ENCODE assay signal across 8 cellular contexts in the genomic region with DNA sequence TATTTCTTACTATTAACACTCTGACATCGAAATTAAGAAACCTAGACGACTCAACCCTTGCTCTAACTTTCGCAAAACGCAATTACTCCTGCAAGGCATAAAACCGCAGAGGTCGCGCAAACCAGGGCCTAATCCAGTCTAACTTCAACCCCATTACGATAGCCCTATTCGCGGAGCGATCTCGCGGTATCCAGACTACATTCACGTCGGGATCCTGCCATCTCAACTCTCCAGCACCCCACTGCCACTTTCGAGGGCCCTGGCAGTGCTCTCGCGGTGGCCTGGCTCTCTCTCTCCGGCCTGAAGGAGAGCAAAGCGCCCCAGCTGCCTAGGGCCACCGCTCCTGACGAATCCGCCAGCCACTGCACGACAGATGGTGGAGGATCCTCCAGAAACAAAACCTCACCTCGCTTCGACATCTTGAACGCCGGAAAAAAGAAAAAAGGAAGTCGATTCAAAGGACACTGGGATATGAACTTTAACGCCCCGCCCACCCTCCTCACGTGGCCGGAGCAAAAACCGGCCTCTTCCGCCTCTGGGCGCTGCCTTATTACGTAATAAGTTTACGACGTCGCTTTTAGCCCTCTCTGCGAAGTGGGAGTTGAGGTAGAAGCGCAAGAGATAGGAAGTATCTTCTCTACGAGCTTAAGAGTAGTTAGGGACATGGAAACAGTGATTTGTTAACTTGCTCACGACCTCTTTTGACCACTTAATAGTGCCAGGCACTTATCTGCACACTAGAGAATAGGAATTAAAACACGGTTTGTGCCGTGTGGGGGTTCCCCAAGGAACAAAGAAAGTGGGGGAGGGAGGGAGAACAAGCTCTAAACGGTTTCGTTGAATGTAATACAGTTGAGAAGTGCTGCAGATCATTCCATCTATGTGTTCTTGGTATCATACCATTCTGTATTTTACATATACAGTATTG. TPM values are rescaled to one million over a fixed set of nuclear protein-coding genes. Genes with fewer than 3 reads are reported as not detected.
DNase-seq lines count a peak whose midpoint lies in the region; ATAC-seq and TF ChIP-seq lines count a peak whose summit lies in the region.

A gene (minus strand): TSS at position 430 of the 928 bp plus-strand sequence. CDS start 11 bp downstream, at position 419.

- TF ChIP-seq POLR2A in GM15510 (IDR thresholded peaks at IDR 0.05; ENCODE audit: borderline replicate concordance, extremely low read depth, insufficient read length) (peak; percentile 96), uterus (IDR thresholded peaks at IDR 0.05) (peak; percentile 87 to 90)

- H3K27ac Mint-ChIP-seq in T-helper 2 cell treated with Interferon-gamma antibody and Interleukin-4, amounts not matched to agents 5 μg/mL and 100 μg/mL, for 36 hours, result peak within 1 kb of the TSS; percentile 99

- H3K9me3 Mint-ChIP-seq in T-helper 2 cell treated with Interferon-gamma antibody and Interleukin-4, amounts not matched to agents 5 μg/mL and 100 μg/mL, for 36 hours, result no peaks in the 10 kb centered on the region

- H3K36me3 Mint-ChIP-seq in T-helper 2 cell treated with Interferon-gamma antibody and Interleukin-4, amounts not matched to agents 5 μg/mL and 100 μg/mL, for 36 hours (ENCODE audit: low read depth), result peaks cover 47% of the 10 kb centered on the region

- H3K9me3 ChIP-seq in right atrium auricular region, result no peaks in the 10 kb centered on the region
- H3K9me3 ChIP-seq in uterus, result no peaks in the 10 kb centered on the region

- H3K36me3 ChIP-seq in right atrium auricular region, result peaks cover 41% of the 10 kb centered on the region
- H3K36me3 ChIP-seq in uterus, result no peaks in the 10 kb centered on the region

- intact Hi-C loops in uterus (cut with DNase I; ENCODE audit: low total_unique reads), result no loop called here

- H3K4me3 ChIP-seq in right atrium auricular region, result peak within 1 kb of the TSS; percentile 42 to 63
- peak within 1 kb of the TSS; percentile 48 to 50 for H3K4me3 ChIP-seq in uterus

- DNase-seq in NCI-H2029 (lab: John Stamatoyannopoulos, UW) (peak; percentile 94), anterior cingulate cortex (lab: John Stamatoyannopoulos, UW) (peak; percentile 49 to 96 (median 88)), right atrium auricular region (ENCODE audit: low spot score) (peak; percentile 96), putamen (ENCODE audit: low spot score) (peak; percentile 95), uterus (peak; percentile 93 to 97)
- peak; percentile 92 for DNase-seq in T-helper 2 cell treated with Interferon-gamma antibody and Interleukin-4, amounts not matched to agents 5 μg/mL and 100 μg/mL, for 36 hours (ENCODE audit: low spot score)

- H3K4me1 ChIP-seq in right atrium auricular region, result peaks cover 0 to 30% of the 10 kb centered on the region in 2 donors
- H3K4me1 ChIP-seq in uterus, result no peaks in the 10 kb centered on the region

- peak; percentile 81 for ATAC-seq in HG02938 (IDR thresholded peaks at IDR 0.05; ENCODE audit: unreplicated experiment)

- H3K4me3 Mint-ChIP-seq in T-helper 2 cell treated with Interferon-gamma antibody and Interleukin-4, amounts not matched to agents 5 μg/mL and 100 μg/mL, for 36 hours, result peak within 1 kb of the TSS; percentile 97

- no peaks in the 10 kb centered on the region for H3K27me3 ChIP-seq in right atrium auricular region
- no peaks in the 10 kb centered on the region for H3K27me3 ChIP-seq in uterus

- H3K27me3 Mint-ChIP-seq in T-helper 2 cell treated with Interferon-gamma antibody and Interleukin-4, amounts not matched to agents 5 μg/mL and 100 μg/mL, for 36 hours (ENCODE audit: low read depth), result no peaks in the 10 kb centered on the region

- TF ChIP-seq CTCF in right atrium auricular region (IDR thresholded peaks at IDR 0.05) (no peak), uterus (IDR thresholded peaks at IDR 0.05) (peak in 1 of 4 experiments; percentile 12)

- H3K4me1 Mint-ChIP-seq in T-helper 2 cell treated with Interferon-gamma antibody and Interleukin-4, amounts not matched to agents 5 μg/mL and 100 μg/mL, for 36 hours (ENCODE audit: low read depth), result peaks cover 37% of the 10 kb centered on the region

- H3K27ac ChIP-seq in right atrium auricular region, result peak within 1 kb of the TSS; percentile 88 to 90
- peak within 1 kb of the TSS; percentile 95 for H3K27ac ChIP-seq in uterus

RNA-seq across cellular contexts. Expression of the gene that starts here (rescaled TPM):
- total RNA-seq in right atrium auricular region (100 to 1,000 TPM; 640 to 985 TPM), uterus (1,000 to 10,000 TPM; 1,418 to 5,044 (median 2,630) TPM)

Comparison
In these comparisons a context has a peak if more than half of its experiments do, and no peak if none do; other contexts are left out.
1. Peak in every context shown above with its lines: DNase-seq, ATAC-seq, H3K4me3 ChIP-seq and H3K27ac ChIP-seq.